24 cellular contexts compared by ENCODE assay signal in genomic region chr22:46958191-46958590, GRCh38.
DNase-seq lines count a peak whose midpoint lies in the region; ATAC-seq, FAIRE-seq and TF ChIP-seq lines count a peak whose summit lies in the region.
"Had no signal": no experiment of that assay in that cellular context is flagged by ENCODE, and none has a peak within 500 bp of the region (broad histone marks: within the 10 kb centered on the region; RNA-seq: fewer than 3 reads in every experiment).

No MANE protein-coding gene starts in this region.

- H2AFZ ChIP-seq in GM23338 (no peak overlapping the region), osteoblast (ENCODE audit: low read length) (no peak overlapping the region), trophoblast cell (ENCODE audit: insufficient read depth, low read length, poor library complexity) (no peak overlapping the region)

- no peak overlapping the region for H2BK120ac ChIP-seq in trophoblast cell (ENCODE audit: insufficient read depth, low read length, poor library complexity)

- ATAC-seq in GM23338 (no peak; the same call in 2 of the 3 replicates), T-helper 17 cell (no peak), GM21528 (IDR thresholded peaks at IDR 0.05; ENCODE audit: low FRiP score, unreplicated experiment) (no peak)
- ATAC-seq: HCT116 had no signal

- H3K4me1 ChIP-seq in GM23338 (ENCODE audit: insufficient read depth) (0 out of 2 replicates have a peak, but pooled peaks cover 6% of the 10 kb centered on the region), kidney (ENCODE audit: control insufficient read depth in 1 of 2, insufficient read depth in 1 of 2, low read depth in 1 of 2, low read length in 2 of 2) (no peaks in the 10 kb centered on the region), osteoblast (ENCODE audit: insufficient read depth, low read length) (no peaks in the 10 kb centered on the region), trophoblast cell (ENCODE audit: control insufficient read depth in 1 of 2, insufficient read depth in 2 of 2, low read length in 2 of 2) (no peaks in the 10 kb centered on the region)
- H3K4me1 ChIP-seq: SJCRH30 had no signal

- TF ChIP-seq CTCF in GM23338 (conservative IDR thresholded peaks at IDR 0.05; ENCODE audit: low read depth in 2 of 2) (no peak), kidney (IDR thresholded peaks at IDR 0.05; ENCODE audit: borderline replicate concordance, extremely low read depth, insufficient read depth) (no peak), osteoblast (IDR thresholded peaks at IDR 0.05; ENCODE audit: extremely low read depth, low read depth, low read length) (no peak), WERI-Rb-1 (IDR thresholded peaks at IDR 0.05; ENCODE audit: low read depth, low read length) (no peak)

- DNase-seq in GM23338 (ENCODE audit: low spot score) (no peak), T-helper 17 cell (no peak), kidney (peak; percentile 59), osteoblast (ENCODE audit: insufficient read length, low spot score, missing footprints) (peak; percentile 34), trophoblast cell (no peak), WERI-Rb-1 (no peak)
- DNase-seq: CD4-positive, CD25-positive, alpha-beta regulatory T cell; DMS153; DND-41; GOT3; MM.1S; NCI-H2029; NCI-H446; NCI-H524 treated with DMSO at 0.1 percent for 48 hours; NCI-H774; SJCRH30 had no signal

- no peaks in the 10 kb centered on the region for H3K79me1 ChIP-seq in trophoblast cell (ENCODE audit: low read length)

- H3K27me3 ChIP-seq in GM23338 (ENCODE audit: insufficient read depth) (no peaks in the 10 kb centered on the region), osteoblast (ENCODE audit: insufficient read depth, low read length) (no peaks in the 10 kb centered on the region), trophoblast cell (ENCODE audit: insufficient read depth, low read length) (no peaks in the 10 kb centered on the region), WERI-Rb-1 (ENCODE audit: insufficient read depth, low read depth, severe bottlenecking) (no peaks in the 10 kb centered on the region)
- H3K27me3 ChIP-seq: BLaER1, SJCRH30 had no signal

- H3K14ac ChIP-seq in trophoblast cell (ENCODE audit: low read length), result no peak overlapping the region

- H3K23ac ChIP-seq in trophoblast cell (ENCODE audit: low read length), result no peak overlapping the region

- H3K9ac ChIP-seq in kidney (ENCODE audit: low read length in 2 of 2) (no peak overlapping the region), trophoblast cell (ENCODE audit: low read length) (no peak overlapping the region)
- H3K9ac ChIP-seq: BLaER1, KMS-11 had no signal

- H3K4me2 ChIP-seq in GM23338 (no peak overlapping the region), osteoblast (ENCODE audit: insufficient read depth, low read length) (no peak overlapping the region), trophoblast cell (ENCODE audit: low read length) (no peak overlapping the region)
- H3K4me2 ChIP-seq: BLaER1, KMS-11 had no signal

- no peaks in the 10 kb centered on the region for H3K9me2 ChIP-seq in GM23338 (ENCODE audit: insufficient read depth)

- no peak overlapping the region for H2AK5ac ChIP-seq in trophoblast cell (ENCODE audit: low read length)

- H3K36me3 ChIP-seq in GM23338 (ENCODE audit: insufficient read depth) (no peaks in the 10 kb centered on the region), kidney (ENCODE audit: control insufficient read depth in 1 of 2, insufficient read depth in 2 of 2, low read length in 2 of 2) (no peaks in the 10 kb centered on the region), osteoblast (ENCODE audit: insufficient read depth, low read length) (no peaks in the 10 kb centered on the region), trophoblast cell (ENCODE audit: control insufficient read depth in 1 of 2, insufficient read depth in 2 of 2, low read length in 2 of 2) (no peaks in the 10 kb centered on the region), WERI-Rb-1 (no peaks in the 10 kb centered on the region)
- H3K36me3 ChIP-seq: SJCRH30 had no signal

- H3K9me3 ChIP-seq in T-helper 17 cell (ENCODE audit: control insufficient read depth, low read length, poor library complexity, severe bottlenecking) (no peaks in the 10 kb centered on the region), kidney (ENCODE audit: control insufficient read depth in 1 of 2, low read length in 2 of 2) (no peaks in the 10 kb centered on the region), osteoblast (ENCODE audit: low read depth, low read length) (no peaks in the 10 kb centered on the region), trophoblast cell (ENCODE audit: insufficient read depth, low read depth, low read length) (no peaks in the 10 kb centered on the region), WERI-Rb-1 (ENCODE audit: severe bottlenecking) (no peaks in the 10 kb centered on the region)
- H3K9me3 ChIP-seq: BLaER1, SJCRH30 had no signal

- H3K4me3 Mint-ChIP-seq in GM23338 (no peak overlapping the region), T-helper 17 cell (no peak overlapping the region)
- H3K4me3 Mint-ChIP-seq: CD4-positive, CD25-positive, alpha-beta regulatory T cell; IgD-negative memory B cell had no signal

- intact Hi-C loops in kidney (cut with DNase I), result no loop called here

- no peak overlapping the region for H4K91ac ChIP-seq in trophoblast cell (ENCODE audit: low read depth, low read length)

- H3F3A ChIP-seq in GM23338 (replicated peaks; ENCODE audit: low read depth), result no peaks in the 10 kb centered on the region

- H3K4me3 ChIP-seq in GM23338, result no peak overlapping the region
- H3K4me3 ChIP-seq in kidney (ENCODE audit: low read length in 2 of 2), result no peak overlapping the region
- no peak overlapping the region for H3K4me3 ChIP-seq in osteoblast (ENCODE audit: insufficient read depth, low read length)
- H3K4me3 ChIP-seq in trophoblast cell (ENCODE audit: low read depth, low read length), result no peak overlapping the region
- H3K4me3 ChIP-seq in WERI-Rb-1 (ENCODE audit: low read depth, low read length), result no peak overlapping the region
- H3K4me3 ChIP-seq: BLaER1, SJCRH30 had no signal

- no peaks in the 10 kb centered on the region for H3K9me3 Mint-ChIP-seq in GM23338
- H3K9me3 Mint-ChIP-seq: CD4-positive, CD25-positive, alpha-beta regulatory T cell; IgD-negative memory B cell had no signal

- H3K27me3 Mint-ChIP-seq in GM23338 (ENCODE audit: insufficient read depth, low read depth, poor library complexity), result peaks cover 4% of the 10 kb centered on the region
- H3K27me3 Mint-ChIP-seq in T-helper 17 cell, result no peaks in the 10 kb centered on the region
- H3K27me3 Mint-ChIP-seq: CD4-positive, CD25-positive, alpha-beta regulatory T cell; IgD-negative memory B cell had no signal

- H3K18ac ChIP-seq in trophoblast cell (ENCODE audit: low read length), result no peak overlapping the region

- no peaks in the 10 kb centered on the region for H3K36me3 Mint-ChIP-seq in GM23338 (ENCODE audit: low read depth)
- H3K36me3 Mint-ChIP-seq in T-helper 17 cell (ENCODE audit: low read depth), result peaks cover 4% of the 10 kb centered on the region

- FAIRE-seq in kidney (lab: Jason Lieb, UNC), result no peak
- FAIRE-seq: A204.1, GM12892, RCC 7860 had no signal

- peaks cover 34% of the 10 kb centered on the region for H3K4me1 Mint-ChIP-seq in GM23338
- peaks cover 24% of the 10 kb centered on the region for H3K4me1 Mint-ChIP-seq in T-helper 17 cell

- no peaks in the 10 kb centered on the region; the same call in 1 of the 2 replicates for H4K20me1 ChIP-seq in GM23338 (replicated peaks; ENCODE audit: insufficient read depth)
- H4K20me1 ChIP-seq in osteoblast (ENCODE audit: insufficient read depth, low read length), result peaks cover 4% of the 10 kb centered on the region

- no peak overlapping the region for H4K12ac ChIP-seq in trophoblast cell (ENCODE audit: low read depth, low read length)

- no peak overlapping the region for H4K8ac ChIP-seq in trophoblast cell (ENCODE audit: low read depth, low read length)

- H3K27ac Mint-ChIP-seq in GM23338 (peak overlapping the region; percentile 21), T-helper 17 cell (peak overlapping the region; percentile 47)
- H3K27ac Mint-ChIP-seq: IgD-negative memory B cell had no signal

- no peak overlapping the region for H3K4ac ChIP-seq in trophoblast cell (ENCODE audit: low read depth, low read length)

- no peak overlapping the region for H2BK12ac ChIP-seq in trophoblast cell (ENCODE audit: low read length)

- no peak overlapping the region for H2BK5ac ChIP-seq in trophoblast cell (ENCODE audit: low read depth, low read length, poor library complexity)

- H3K79me2 ChIP-seq in GM23338 (replicated peaks; ENCODE audit: insufficient read depth) (no peaks in the 10 kb centered on the region), osteoblast (ENCODE audit: insufficient read depth, low read length) (no peaks in the 10 kb centered on the region), trophoblast cell (ENCODE audit: control insufficient read depth, insufficient read depth, low read length, poor library complexity) (no peaks in the 10 kb centered on the region)

- no CpG with 5 or more reads among the region's 10 CpGs for WGBS in trophoblast cell (ENCODE audit: extremely low coverage, insufficient coverage, insufficient read length)

- H3K27ac ChIP-seq in GM23338 (ENCODE audit: low read depth), result no peak overlapping the region
- no peak overlapping the region for H3K27ac ChIP-seq in kidney (ENCODE audit: low read depth in 2 of 2, low read length in 2 of 2)
- H3K27ac ChIP-seq in osteoblast (ENCODE audit: low read depth, low read length), result no peak overlapping the region
- no peak overlapping the region for H3K27ac ChIP-seq in trophoblast cell (ENCODE audit: low read depth, low read length)
- H3K27ac ChIP-seq in WERI-Rb-1, result no peak overlapping the region
- H3K27ac ChIP-seq: BLaER1, KMS-11, SJCRH30 had no signal

TF ChIP-seq in GM23338, 12 proteins besides CTCF, POLR2A, EP300 and RAD21 (continues in another document):
- TF ChIP-seq JUNB (IDR thresholded peaks at IDR 0.05; ENCODE audit: unreplicated experiment) (no peak), EZH2 (IDR thresholded peaks at IDR 0.05; ENCODE audit: low read depth, unreplicated experiment) (no peak)

Comparison
In these comparisons a context has a peak if more than half of its experiments do, and no peak if none do; other contexts are left out.
1. DNase-seq: peak in kidney (single experiment) and osteoblast (single experiment); none in GM23338 (single experiment), T-helper 17 cell (0 of 3), trophoblast cell (0 of 2) and WERI-Rb-1 (single experiment).